In the genomic region with DNA sequence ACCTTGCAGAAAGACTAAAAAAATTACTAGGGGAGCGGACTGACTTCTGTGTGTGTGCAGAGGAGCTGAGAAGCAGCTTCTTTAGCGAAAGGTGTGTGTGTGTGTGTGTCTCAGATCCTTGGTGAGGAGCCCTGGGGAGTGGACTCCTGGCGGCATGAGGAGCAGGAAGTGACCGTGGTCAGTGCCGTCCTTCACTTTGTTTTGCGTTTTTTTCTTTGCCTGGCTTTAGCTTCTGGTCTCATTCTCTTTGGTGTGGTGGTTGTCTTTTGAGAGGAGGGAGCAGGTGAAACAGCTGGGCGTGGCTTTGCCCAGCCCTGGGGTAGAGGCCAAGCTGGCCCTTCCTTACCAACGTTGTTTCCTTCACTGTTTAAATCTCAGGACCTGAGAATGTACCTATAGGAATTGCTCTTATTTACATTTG, we compare ENCODE assay signal across 8 cellular contexts. TPM values are rescaled to one million over a fixed set of nuclear protein-coding genes. Genes with fewer than 3 reads are reported as not detected.
DNase-seq lines count a peak whose midpoint lies in the region; ATAC-seq, FAIRE-seq and TF ChIP-seq lines count a peak whose summit lies in the region.

No MANE protein-coding gene starts in this region.

- peaks cover 64% of the 10 kb centered on the region for H3K79me2 ChIP-seq in OCI-LY3 (ENCODE audit: low read length)

- H3K4me3 ChIP-seq in OCI-LY3 (ENCODE audit: low read length) (peak overlapping the region; percentile 81), duodenal mucosa (ENCODE audit: low read depth in 1 of 2, low read length in 2 of 2) (peak overlapping the region; percentile 70 to 78), neutrophil (ENCODE audit: low read depth in 1 of 2, low read length in 1 of 2) (peak overlapping the region in 1 of 2 experiments; percentile 67)

- H3K9ac ChIP-seq in OCI-LY3 (ENCODE audit: low read length) (no peak overlapping the region), duodenal mucosa (ENCODE audit: low read depth in 1 of 2, low read length in 2 of 2) (peak overlapping the region; percentile 51 to 70)

- no peaks in the 10 kb centered on the region for H3K36me3 ChIP-seq in OCI-LY3 (replicated peaks; ENCODE audit: low read depth, low read length)
- peaks cover 0 to 4% of the 10 kb centered on the region in 2 donors for H3K36me3 ChIP-seq in duodenal mucosa (ENCODE audit: control insufficient read depth in 1 of 2, insufficient read depth in 2 of 2, low read length in 2 of 2)
- no peaks in the 10 kb centered on the region for H3K36me3 ChIP-seq in neutrophil

- TF ChIP-seq POLR2A in GM12892 (IDR thresholded peaks at IDR 0.05; ENCODE audit: low read depth, low read length) = no peak

- no peak overlapping the region for H2AFZ ChIP-seq in OCI-LY3 (ENCODE audit: low read depth, low read length)

- peaks cover 29% of the 10 kb centered on the region for H4K20me1 ChIP-seq in OCI-LY3 (ENCODE audit: insufficient read depth, low read length)

- TF ChIP-seq CTCF in OCI-LY3 (IDR thresholded peaks at IDR 0.05; ENCODE audit: low read depth, low read length) = no peak
- no peak for TF ChIP-seq CTCF in neutrophil (IDR thresholded peaks at IDR 0.05)

- H3K27me3 ChIP-seq in OCI-LY3 (ENCODE audit: low read depth, low read length) = no peaks in the 10 kb centered on the region
- peaks cover 0 to 2% of the 10 kb centered on the region in 2 donors for H3K27me3 ChIP-seq in duodenal mucosa (ENCODE audit: control insufficient read depth in 1 of 2, insufficient read depth in 2 of 2, low read length in 2 of 2)
- H3K27me3 ChIP-seq in neutrophil = no peaks in the 10 kb centered on the region

- H3K27ac ChIP-seq in OCI-LY3 (ENCODE audit: low read length) (no peak overlapping the region), duodenal mucosa (ENCODE audit: low read depth, low read length) (no peak overlapping the region), neutrophil (peak overlapping the region; percentile 74)

- DNase-seq in ELF-1 (ENCODE audit: low read depth, low spot score) (peak; percentile 31), GM12892 (ENCODE audit: insufficient read length) (no peak), NCI-H1417 treated with DMSO at 0.1 percent for 48 hours (lab: John Stamatoyannopoulos, UW) (no peak)
- DNase-seq in stimulated activated CD4-positive, alpha-beta T cell treated with anti-CD3 and anti-CD28 coated beads, Interleukin-4, amount 100 ng/mL, for 4 hours = no peak

- no peak for FAIRE-seq in GM12892 (lab: Jason Lieb, UNC)

- no peak for ATAC-seq in GM21737 (IDR thresholded peaks at IDR 0.05; ENCODE audit: unreplicated experiment)

- H3K4me2 ChIP-seq in OCI-LY3 (ENCODE audit: low read length) = peak overlapping the region; percentile 94

- H3K4me1 ChIP-seq in OCI-LY3 (ENCODE audit: low read length) = peaks cover 10% of the 10 kb centered on the region
- peaks cover 20 to 23% of the 10 kb centered on the region in 2 donors for H3K4me1 ChIP-seq in duodenal mucosa (ENCODE audit: control insufficient read depth in 1 of 2, insufficient read depth in 2 of 2, low read length in 2 of 2)
- H3K4me1 ChIP-seq in neutrophil (ENCODE audit: control insufficient read depth in 1 of 2, insufficient read depth in 1 of 2, low read depth in 1 of 2, low read length in 1 of 2) = peaks cover 31 to 35% of the 10 kb centered on the region in 2 experiments

- H3K9me3 ChIP-seq in OCI-LY3 (ENCODE audit: insufficient read depth, low read length) (no peaks in the 10 kb centered on the region), duodenal mucosa (ENCODE audit: control insufficient read depth in 1 of 2, low read length in 2 of 2) (no peaks in the 10 kb centered on the region), neutrophil (no peaks in the 10 kb centered on the region)

RNA-seq across cellular contexts. Expression of gene ZBED4, which starts 1.9 kb away (rescaled TPM):
- polyA plus RNA-seq in GM12892 (2012; ENCODE audit: missing spikeins) = 11.3 TPM

RNA-seq across cellular contexts. Expression of gene BRD1, which starts 27.8 kb away (rescaled TPM):
- 8.5 TPM for polyA plus RNA-seq in GM12892 (2012; ENCODE audit: missing spikeins)
